1 cellular context compared by ENCODE assay signal in the genomic region with DNA sequence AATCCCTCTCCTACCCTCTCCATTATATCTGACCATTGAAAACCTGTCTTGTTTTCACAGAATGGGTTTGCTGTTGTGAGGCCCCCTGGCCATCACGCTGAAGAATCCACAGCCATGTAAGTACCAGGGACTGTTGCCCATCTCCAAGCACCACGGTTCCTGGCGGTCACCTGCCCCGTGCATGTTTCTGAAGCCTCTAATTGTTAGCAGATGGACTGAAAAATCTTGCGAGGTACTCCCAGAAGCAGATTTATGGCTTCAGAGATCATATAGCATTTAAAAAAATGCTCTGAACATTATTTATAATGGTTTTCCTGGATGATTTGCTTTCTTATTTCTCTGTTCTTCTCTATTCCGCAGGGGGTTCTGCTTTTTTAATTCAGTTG.
TF ChIP-seq lines count a peak whose summit lies in the region.

No MANE protein-coding gene starts in this region.

TF ChIP-seq in SK-N-SH, 30 proteins besides CTCF, POLR2A, EP300 and RAD21 (continued from another document):
- TF ChIP-seq, protein P1, sequence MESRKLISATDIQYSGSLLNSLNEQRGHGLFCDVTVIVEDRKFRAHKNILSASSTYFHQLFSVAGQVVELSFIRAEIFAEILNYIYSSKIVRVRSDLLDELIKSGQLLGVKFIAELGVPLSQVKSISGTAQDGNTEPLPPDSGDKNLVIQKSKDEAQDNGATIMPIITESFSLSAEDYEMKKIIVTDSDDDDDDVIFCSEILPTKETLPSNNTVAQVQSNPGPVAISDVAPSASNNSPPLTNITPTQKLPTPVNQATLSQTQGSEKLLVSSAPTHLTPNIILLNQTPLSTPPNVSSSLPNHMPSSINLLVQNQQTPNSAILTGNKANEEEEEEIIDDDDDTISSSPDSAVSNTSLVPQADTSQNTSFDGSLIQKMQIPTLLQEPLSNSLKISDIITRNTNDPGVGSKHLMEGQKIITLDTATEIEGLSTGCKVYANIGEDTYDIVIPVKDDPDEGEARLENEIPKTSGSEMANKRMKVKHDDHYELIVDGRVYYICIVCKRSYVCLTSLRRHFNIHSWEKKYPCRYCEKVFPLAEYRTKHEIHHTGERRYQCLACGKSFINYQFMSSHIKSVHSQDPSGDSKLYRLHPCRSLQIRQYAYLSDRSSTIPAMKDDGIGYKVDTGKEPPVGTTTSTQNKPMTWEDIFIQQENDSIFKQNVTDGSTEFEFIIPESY (IDR thresholded peaks at IDR 0.05; ENCODE audit: borderline replicate concordance, low read depth) = no peak
- TF ChIP-seq MEF2A (IDR thresholded peaks at IDR 0.05; ENCODE audit: borderline replicate concordance, low read depth) = no peak
- peak; percentile 60 for TF ChIP-seq GATA2 (CRISPR knock-in tag; IDR thresholded peaks at IDR 0.05)
- peak; percentile 25; the same call in 1 of the 2 replicates for TF ChIP-seq JUND (IDR thresholded peaks at IDR 0.05)
- TF ChIP-seq, protein P2, sequence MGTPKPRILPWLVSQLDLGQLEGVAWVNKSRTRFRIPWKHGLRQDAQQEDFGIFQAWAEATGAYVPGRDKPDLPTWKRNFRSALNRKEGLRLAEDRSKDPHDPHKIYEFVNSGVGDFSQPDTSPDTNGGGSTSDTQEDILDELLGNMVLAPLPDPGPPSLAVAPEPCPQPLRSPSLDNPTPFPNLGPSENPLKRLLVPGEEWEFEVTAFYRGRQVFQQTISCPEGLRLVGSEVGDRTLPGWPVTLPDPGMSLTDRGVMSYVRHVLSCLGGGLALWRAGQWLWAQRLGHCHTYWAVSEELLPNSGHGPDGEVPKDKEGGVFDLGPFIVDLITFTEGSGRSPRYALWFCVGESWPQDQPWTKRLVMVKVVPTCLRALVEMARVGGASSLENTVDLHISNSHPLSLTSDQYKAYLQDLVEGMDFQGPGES (IDR thresholded peaks at IDR 0.05; ENCODE audit: low read depth, low read length) = no peak
- TF ChIP-seq, protein P3, sequence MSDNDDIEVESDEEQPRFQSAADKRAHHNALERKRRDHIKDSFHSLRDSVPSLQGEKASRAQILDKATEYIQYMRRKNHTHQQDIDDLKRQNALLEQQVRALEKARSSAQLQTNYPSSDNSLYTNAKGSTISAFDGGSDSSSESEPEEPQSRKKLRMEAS (IDR thresholded peaks at IDR 0.05; ENCODE audit: low read depth) = 0 out of 2 replicates have a peak, but pooled peaks have one; percentile 35
- no peak; the same call in 1 of the 2 replicates for TF ChIP-seq POLR2AphosphoS5 (IDR thresholded peaks at IDR 0.05; ENCODE audit: low read depth, low read length)
- no peak for TF ChIP-seq EZH2phosphoT487 (IDR thresholded peaks at IDR 0.05; ENCODE audit: borderline replicate concordance, low read depth)
- TF ChIP-seq NRF1 (IDR thresholded peaks at IDR 0.05; ENCODE audit: low read depth, low read length) = no peak
- TF ChIP-seq, protein P4, sequence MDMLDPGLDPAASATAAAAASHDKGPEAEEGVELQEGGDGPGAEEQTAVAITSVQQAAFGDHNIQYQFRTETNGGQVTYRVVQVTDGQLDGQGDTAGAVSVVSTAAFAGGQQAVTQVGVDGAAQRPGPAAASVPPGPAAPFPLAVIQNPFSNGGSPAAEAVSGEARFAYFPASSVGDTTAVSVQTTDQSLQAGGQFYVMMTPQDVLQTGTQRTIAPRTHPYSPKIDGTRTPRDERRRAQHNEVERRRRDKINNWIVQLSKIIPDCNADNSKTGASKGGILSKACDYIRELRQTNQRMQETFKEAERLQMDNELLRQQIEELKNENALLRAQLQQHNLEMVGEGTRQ (IDR thresholded peaks at IDR 0.05; ENCODE audit: borderline replicate concordance, low read depth, low read length) = no peak
- TF ChIP-seq SMC3 (IDR thresholded peaks at IDR 0.05; ENCODE audit: low read depth, low read length) = peak; percentile 23; the same call in 1 of the 2 replicates
- no peak for TF ChIP-seq MXI1 (IDR thresholded peaks at IDR 0.05; ENCODE audit: low read depth, low read length)
- TF ChIP-seq FOSL2 (IDR thresholded peaks at IDR 0.05; ENCODE audit: borderline replicate concordance, low read depth) = no peak
- TF ChIP-seq NFIC (IDR thresholded peaks at IDR 0.05; ENCODE audit: borderline replicate concordance) = peak; percentile 48; the same call in 1 of the 2 replicates
- no peak for TF ChIP-seq FOXM1 (IDR thresholded peaks at IDR 0.05; ENCODE audit: low read depth)
- no peak for TF ChIP-seq SIN3A (IDR thresholded peaks at IDR 0.05; ENCODE audit: borderline replicate concordance, low read depth, low read length)
- TF ChIP-seq TEAD4 (IDR thresholded peaks at IDR 0.05; ENCODE audit: borderline replicate concordance, insufficient read depth) = 0 out of 2 replicates have a peak, but pooled peaks have one; percentile 10
- TF ChIP-seq TAF1 (IDR thresholded peaks at IDR 0.05; ENCODE audit: borderline replicate concordance, low read depth, low read length) = no peak
- TF ChIP-seq, protein P5, sequence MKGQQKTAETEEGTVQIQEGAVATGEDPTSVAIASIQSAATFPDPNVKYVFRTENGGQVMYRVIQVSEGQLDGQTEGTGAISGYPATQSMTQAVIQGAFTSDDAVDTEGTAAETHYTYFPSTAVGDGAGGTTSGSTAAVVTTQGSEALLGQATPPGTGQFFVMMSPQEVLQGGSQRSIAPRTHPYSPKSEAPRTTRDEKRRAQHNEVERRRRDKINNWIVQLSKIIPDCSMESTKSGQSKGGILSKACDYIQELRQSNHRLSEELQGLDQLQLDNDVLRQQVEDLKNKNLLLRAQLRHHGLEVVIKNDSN (IDR thresholded peaks at IDR 0.05; ENCODE audit: borderline replicate concordance, low read depth) = peak; percentile 27; the same call in 1 of the 2 replicates
- TF ChIP-seq TCF12 (IDR thresholded peaks at IDR 0.05) = peak; percentile 94
- peak; percentile 84 for TF ChIP-seq FOXJ3 (CRISPR knock-in tag; IDR thresholded peaks at IDR 0.05)
- TF ChIP-seq CHD2 (IDR thresholded peaks at IDR 0.05; ENCODE audit: low read length, partially characterized antibody) = peak; percentile 63
- no peak for TF ChIP-seq ELF1 (IDR thresholded peaks at IDR 0.05)
TF ChIP-seq in SK-N-SH: peak in this region for 11.
